19 cellular contexts compared by ENCODE assay signal in genomic region chr1:55286851-55287602, GRCh38.
A peak's percentile ranks its signal among the peaks of the same experiment; 100 is the strongest.
DNase-seq lines count a peak whose midpoint lies in the region; ATAC-seq, FAIRE-seq and TF ChIP-seq lines count a peak whose summit lies in the region.
"Had no signal": no experiment of that assay in that cellular context is flagged by ENCODE, and none has a peak within 500 bp of the region (broad histone marks: within the 10 kb centered on the region; RNA-seq: fewer than 3 reads in every experiment).

No MANE protein-coding gene starts in this region.

- no peak overlapping the region for H2AFZ ChIP-seq in ACC112 (ENCODE audit: low read length, unreplicated experiment)
- H2AFZ ChIP-seq: GM23248 had no signal

- TF ChIP-seq CTCF in activated B cell treated with CpG ODN at 0.5 μM for 24 hours (IDR thresholded peaks at IDR 0.05) (no peak), fibroblast of pulmonary artery (IDR thresholded peaks at IDR 0.05; ENCODE audit: low read length, missing control alignments) (no peak)

- no peaks in the 10 kb centered on the region for H3K36me3 ChIP-seq in ACC112 (ENCODE audit: insufficient read depth, low read length)
- H3K36me3 ChIP-seq in CD4-positive, CD25-positive, alpha-beta regulatory T cell (ENCODE audit: control insufficient read depth, insufficient read depth, low read length) = no peaks in the 10 kb centered on the region

- H3K4me1 Mint-ChIP-seq in CD4-positive, CD25-positive, alpha-beta regulatory T cell = no peaks in the 10 kb centered on the region
- H3K4me1 Mint-ChIP-seq in activated B cell treated with CpG ODN at 0.5 μM for 24 hours = peaks cover 47% of the 10 kb centered on the region
- H3K4me1 Mint-ChIP-seq: naive thymus-derived CD4-positive, alpha-beta T cell had no signal

- no peak for ATAC-seq in CD4-positive, CD25-positive, alpha-beta regulatory T cell (ENCODE audit: low read depth in 2 of 2)
- peak; percentile 26 for ATAC-seq in activated B cell treated with CpG ODN at 0.5 μM for 24 hours (ENCODE audit: low read depth)
- no peak for ATAC-seq in GM18861 (IDR thresholded peaks at IDR 0.05; ENCODE audit: unreplicated experiment)
- ATAC-seq: left lobe of liver; naive thymus-derived CD4-positive, alpha-beta T cell; PC-3; psoas muscle had no signal

- no peaks in the 10 kb centered on the region for H3K36me3 Mint-ChIP-seq in CD4-positive, CD25-positive, alpha-beta regulatory T cell
- no peaks in the 10 kb centered on the region for H3K36me3 Mint-ChIP-seq in activated B cell treated with CpG ODN at 0.5 μM for 24 hours (ENCODE audit: low read depth)
- H3K36me3 Mint-ChIP-seq: naive thymus-derived CD4-positive, alpha-beta T cell had no signal

- H3K4me1 ChIP-seq in ACC112 (ENCODE audit: control insufficient read depth, insufficient read depth, low read length, unreplicated experiment) = peaks cover 16% of the 10 kb centered on the region
- no peaks in the 10 kb centered on the region for H3K4me1 ChIP-seq in CD4-positive, CD25-positive, alpha-beta regulatory T cell (ENCODE audit: control insufficient read depth, insufficient read depth, low read length, poor library complexity, severe bottlenecking)
- H3K4me1 ChIP-seq: psoas muscle had no signal

- no peaks in the 10 kb centered on the region for H3K9me3 Mint-ChIP-seq in CD4-positive, CD25-positive, alpha-beta regulatory T cell
- no peaks in the 10 kb centered on the region for H3K9me3 Mint-ChIP-seq in activated B cell treated with CpG ODN at 0.5 μM for 24 hours
- H3K9me3 Mint-ChIP-seq: CD4-positive, alpha-beta T cell; naive thymus-derived CD4-positive, alpha-beta T cell had no signal

- no peaks in the 10 kb centered on the region for H3K9me3 ChIP-seq in CD4-positive, CD25-positive, alpha-beta regulatory T cell (ENCODE audit: control insufficient read depth in 2 of 2, low read length in 2 of 2)
- H3K9me3 ChIP-seq: psoas muscle had no signal

- CTCF ChIA-PET in activated B cell treated with CpG ODN at 0.5 μM for 24 hours (lab: Charles Lee) = interaction anchor here (0.7 to 5.1 kb wide), 5 partner anchors 9 to 1298 kb away, joined by 4 to 66 read pairs (median 19); no protein-coding TSS in a partner anchor

- H3K27ac ChIP-seq in ACC112 (ENCODE audit: low read depth, low read length) = peak overlapping the region; percentile 23; the same call in 1 of the 2 replicates
- H3K27ac ChIP-seq in CD4-positive, CD25-positive, alpha-beta regulatory T cell (ENCODE audit: insufficient read depth, low read length, poor library complexity, severe bottlenecking) = no peak overlapping the region
- H3K27ac ChIP-seq: GM23248, KMS-11, psoas muscle had no signal

- intact Hi-C loops in activated B cell treated with CpG ODN at 0.5 μM for 24 hours (cut with micrococcal nuclease) = loop anchor here (1.0 to 5.0 kb wide), 3 partner anchors 845 to 1423 kb away; partner anchors contain the start of gene PRKAA2

- POLR2A ChIA-PET in activated B cell treated with CpG ODN at 0.5 μM for 24 hours (lab: Charles Lee) = interaction anchor here (1.1 to 3.2 kb wide), 7 partner anchors 27 to 1292 kb away, joined by 3 to 27 read pairs (median 8); partner anchors contain the start of genes PLPP3 and USP24

- H3K4me3 ChIP-seq in ACC112 (ENCODE audit: low read depth, low read length) (no peak overlapping the region), fibroblast of pulmonary artery (replicated peaks; ENCODE audit: low read depth, low read length) (no peak overlapping the region)
- H3K4me3 ChIP-seq in CD4-positive, CD25-positive, alpha-beta regulatory T cell (ENCODE audit: low read depth, low read length) = no peak overlapping the region
- H3K4me3 ChIP-seq: GM23248, psoas muscle had no signal

- no peak overlapping the region for H3K4me3 Mint-ChIP-seq in CD4-positive, CD25-positive, alpha-beta regulatory T cell
- peak overlapping the region; percentile 77 for H3K4me3 Mint-ChIP-seq in activated B cell treated with CpG ODN at 0.5 μM for 24 hours
- H3K4me3 Mint-ChIP-seq: CD4-positive, alpha-beta T cell; naive thymus-derived CD4-positive, alpha-beta T cell had no signal

- H3K27me3 Mint-ChIP-seq in CD4-positive, CD25-positive, alpha-beta regulatory T cell = peaks cover 23% of the 10 kb centered on the region
- peaks cover 3% of the 10 kb centered on the region for H3K27me3 Mint-ChIP-seq in activated B cell treated with CpG ODN at 0.5 μM for 24 hours

- no peak for FAIRE-seq in RCC 7860 (lab: Jason Lieb, UNC)
- FAIRE-seq: colon, G401.6 had no signal

- no peaks in the 10 kb centered on the region for H3K27me3 ChIP-seq in ACC112 (ENCODE audit: insufficient read depth, low read length)
- peaks cover 4% of the 10 kb centered on the region for H3K27me3 ChIP-seq in CD4-positive, CD25-positive, alpha-beta regulatory T cell (ENCODE audit: control insufficient read depth, insufficient read depth, low read length)

- DNase-seq in CD4-positive, CD25-positive, alpha-beta regulatory T cell = no peak
- no peak for DNase-seq in activated B cell treated with CpG ODN at 0.5 μM for 24 hours
- peak; percentile 37 for DNase-seq in fibroblast of pulmonary artery (ENCODE audit: low read depth)
- no peak for DNase-seq in RCC 7860 (ENCODE audit: low spot score)
- no peak for DNase-seq in NCI-H446 (lab: John Stamatoyannopoulos, UW)
- no peak for DNase-seq in dedifferentiated amniotic fluid mesenchymal stem cell (ENCODE audit: extremely low spot score)
- DNase-seq: activated CD4-positive, CD25-positive, alpha-beta regulatory T cell; CD4-positive, alpha-beta T cell; GM23248; naive thymus-derived CD4-positive, alpha-beta T cell; NCI-H524 treated with DMSO at 0.1 percent for 48 hours; PC-3; psoas muscle had no signal

- no peaks in the 10 kb centered on the region for H3K79me2 ChIP-seq in ACC112 (ENCODE audit: control insufficient read depth, insufficient read depth, low read length, unreplicated experiment)

- peak overlapping the region in 2 of 3 donors; percentile 16 to 78 for H3K27ac Mint-ChIP-seq in CD4-positive, CD25-positive, alpha-beta regulatory T cell
- H3K27ac Mint-ChIP-seq in activated B cell treated with CpG ODN at 0.5 μM for 24 hours = peak overlapping the region; percentile 89
- H3K27ac Mint-ChIP-seq: CD4-positive, alpha-beta T cell; naive thymus-derived CD4-positive, alpha-beta T cell had no signal
